Comparison of ENCODE assay signal across 8 cellular contexts in the genomic region with DNA sequence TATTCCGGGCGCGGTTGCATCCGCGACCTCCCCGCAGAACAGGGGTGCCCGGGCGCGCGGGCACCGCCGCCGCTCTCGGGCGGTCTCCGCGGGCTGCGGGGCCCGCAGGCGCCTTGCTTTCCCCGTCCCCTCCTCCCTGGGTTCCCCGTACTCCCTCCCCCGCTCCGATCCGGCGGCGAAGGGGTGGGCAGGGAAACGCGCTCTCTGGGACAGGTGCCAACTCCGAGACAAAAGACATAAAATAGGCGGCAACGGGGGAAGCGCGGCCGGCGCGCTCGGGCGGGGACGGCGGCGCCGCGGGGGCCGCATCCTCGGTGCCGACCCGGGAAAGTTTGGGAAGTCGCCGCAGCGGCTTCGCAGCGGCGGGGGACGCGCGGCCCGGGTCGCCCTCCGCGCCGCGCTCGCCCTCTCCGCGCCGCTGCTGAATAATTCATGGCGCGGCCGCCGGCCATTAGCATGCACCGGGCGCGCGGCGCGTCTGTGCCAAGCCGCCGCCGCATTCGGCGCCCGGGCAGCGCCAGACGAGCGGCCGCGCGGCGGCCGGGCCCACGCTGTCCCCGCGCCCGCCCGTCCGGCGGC.
DNase-seq lines count a peak whose midpoint lies in the region; ATAC-seq and TF ChIP-seq lines count a peak whose summit lies in the region.

No MANE protein-coding gene starts in this region.

- no peak overlapping the region for H3K27ac Mint-ChIP-seq in CD4-positive, CD25-positive, alpha-beta regulatory T cell
- H3K27ac Mint-ChIP-seq in activated T-cell treated with anti-CD3 and anti-CD28 coated beads, Interleukin-2, amount 50 U/mL, for 24 hours, result peak overlapping the region; percentile 74

- no peak overlapping the region for H3K4me3 ChIP-seq in CD4-positive, CD25-positive, alpha-beta regulatory T cell (ENCODE audit: low read depth, low read length)
- H3K4me3 ChIP-seq in HFF-Myc (replicated peaks; ENCODE audit: low read depth, low read length), result peak overlapping the region; percentile 69
- H3K4me3 ChIP-seq in muscle layer of duodenum (ENCODE audit: low read depth in 1 of 2, low read length in 2 of 2), result peak overlapping the region; percentile 46 to 87
- H3K4me3 ChIP-seq in stomach, result peak overlapping the region; percentile 59 to 91 (median 80)

- peaks cover 7% of the 10 kb centered on the region for H3K27me3 ChIP-seq in CD4-positive, CD25-positive, alpha-beta regulatory T cell (ENCODE audit: control insufficient read depth, insufficient read depth, low read length)
- H3K27me3 ChIP-seq in muscle layer of duodenum (ENCODE audit: low read depth, low read length), result no peaks in the 10 kb centered on the region
- no peaks in the 10 kb centered on the region for H3K27me3 ChIP-seq in stomach

- peaks cover 0 to 30% (median 14%) of the 10 kb centered on the region in 4 donors for H3K4me1 Mint-ChIP-seq in CD4-positive, CD25-positive, alpha-beta regulatory T cell
- H3K4me1 Mint-ChIP-seq in activated T-cell treated with anti-CD3 and anti-CD28 coated beads, Interleukin-2, amount 50 U/mL, for 24 hours (ENCODE audit: low read depth), result peaks cover 47% of the 10 kb centered on the region

- H3K4me1 ChIP-seq in CD4-positive, CD25-positive, alpha-beta regulatory T cell (ENCODE audit: control insufficient read depth, insufficient read depth, low read length, poor library complexity, severe bottlenecking), result peaks cover 24% of the 10 kb centered on the region
- H3K4me1 ChIP-seq in muscle layer of duodenum (ENCODE audit: control insufficient read depth in 1 of 2, insufficient read depth in 2 of 2, low read length in 2 of 2) (peaks cover 30 to 36% of the 10 kb centered on the region in 2 donors), stomach (peaks cover 28 to 70% (median 47%) of the 10 kb centered on the region in 4 donors)

- no peak overlapping the region for H3K27ac ChIP-seq in CD4-positive, CD25-positive, alpha-beta regulatory T cell (ENCODE audit: insufficient read depth, low read length, poor library complexity, severe bottlenecking)
- H3K27ac ChIP-seq in muscle layer of duodenum (ENCODE audit: low read length) (peak overlapping the region; percentile 72), stomach (peak overlapping the region; percentile 97 to 100 (median 99))

- no peak for TF ChIP-seq EP300 in stomach (IDR thresholded peaks at IDR 0.05)

- no peaks in the 10 kb centered on the region for H3K9me3 ChIP-seq in CD4-positive, CD25-positive, alpha-beta regulatory T cell (ENCODE audit: control insufficient read depth in 2 of 2, low read length in 2 of 2)
- H3K9me3 ChIP-seq in muscle layer of duodenum (ENCODE audit: control insufficient read depth in 1 of 2, low read length in 2 of 2), result no peaks in the 10 kb centered on the region
- no peaks in the 10 kb centered on the region for H3K9me3 ChIP-seq in stomach

- TF ChIP-seq POLR2A in stomach (IDR thresholded peaks at IDR 0.05), result no peak

- peak in 2 of 3 donors; percentile 17 to 28 for DNase-seq in CD4-positive, CD25-positive, alpha-beta regulatory T cell
- no peak for DNase-seq in HFF-Myc (ENCODE audit: extremely low read depth, low read depth)
- peak; percentile 67 for DNase-seq in NCI-H748 treated with DMSO at 0.1 percent for 48 hours (lab: John Stamatoyannopoulos, UW)
- peak; percentile 81 for DNase-seq in activated T-cell treated with anti-CD3 and anti-CD28 coated beads, Interleukin-2, amount 50 U/mL, for 24 hours
- DNase-seq in fibroblast of gingiva (ENCODE audit: low read depth), result peak; percentile 98
- peak; percentile 91 for DNase-seq in stomach

- intact Hi-C loops in stomach (cut with DNase I; ENCODE audit: low total_unique reads), result loop anchor here (10.0 kb wide), 1 partner anchor 57 kb away; no protein-coding TSS in a partner anchor

- peaks cover 27% of the 10 kb centered on the region for H3K27me3 Mint-ChIP-seq in CD4-positive, CD25-positive, alpha-beta regulatory T cell
- H3K27me3 Mint-ChIP-seq in activated T-cell treated with anti-CD3 and anti-CD28 coated beads, Interleukin-2, amount 50 U/mL, for 24 hours, result peaks cover 10% of the 10 kb centered on the region

- ATAC-seq in CD4-positive, CD25-positive, alpha-beta regulatory T cell (ENCODE audit: low read depth in 2 of 2), result peak; percentile 7 to 16
- ATAC-seq in HG02588 (IDR thresholded peaks at IDR 0.05; ENCODE audit: unreplicated experiment), result no peak

- H3K4me3 Mint-ChIP-seq in CD4-positive, CD25-positive, alpha-beta regulatory T cell, result peak overlapping the region in 3 of 4 donors; percentile 65 to 81 (median 81)
- H3K4me3 Mint-ChIP-seq in activated T-cell treated with anti-CD3 and anti-CD28 coated beads, Interleukin-2, amount 50 U/mL, for 24 hours, result peak overlapping the region; percentile 79

- H3K36me3 ChIP-seq in CD4-positive, CD25-positive, alpha-beta regulatory T cell (ENCODE audit: control insufficient read depth, insufficient read depth, low read length), result no peaks in the 10 kb centered on the region
- H3K36me3 ChIP-seq in muscle layer of duodenum (ENCODE audit: control insufficient read depth in 1 of 2, insufficient read depth in 2 of 2, low read length in 2 of 2), result peaks cover 0 to 43% of the 10 kb centered on the region in 2 donors
- peaks cover 0 to 12% (median 0%) of the 10 kb centered on the region in 4 donors for H3K36me3 ChIP-seq in stomach

- peaks cover 0 to 2% (median 0%) of the 10 kb centered on the region in 7 donors for H3K9me3 Mint-ChIP-seq in CD4-positive, CD25-positive, alpha-beta regulatory T cell
- no peaks in the 10 kb centered on the region for H3K9me3 Mint-ChIP-seq in activated T-cell treated with anti-CD3 and anti-CD28 coated beads, Interleukin-2, amount 50 U/mL, for 24 hours

- TF ChIP-seq CTCF in HFF-Myc (IDR thresholded peaks at IDR 0.05; ENCODE audit: low read depth, low read length, missing control alignments), result no peak
- TF ChIP-seq CTCF in stomach (IDR thresholded peaks at IDR 0.05), result no peak

- WGBS in stomach, 5 donors, result 0 to 2% (median 0%) methylated on average over 13 to 82 of the region's 98 CpGs

- H3K36me3 Mint-ChIP-seq in CD4-positive, CD25-positive, alpha-beta regulatory T cell, result no peaks in the 10 kb centered on the region
- H3K36me3 Mint-ChIP-seq in activated T-cell treated with anti-CD3 and anti-CD28 coated beads, Interleukin-2, amount 50 U/mL, for 24 hours (ENCODE audit: low read depth), result peaks cover 13% of the 10 kb centered on the region
